In genomic region chr6:138563650-138564049, GRCh38 we compare ENCODE assay signal across 17 cellular contexts.
DNase-seq lines count a peak whose midpoint lies in the region; ATAC-seq and TF ChIP-seq lines count a peak whose summit lies in the region.
"Had no signal": no experiment of that assay in that cellular context is flagged by ENCODE, and none has a peak within 500 bp of the region (broad histone marks: within the 10 kb centered on the region; RNA-seq: fewer than 3 reads in every experiment).

No MANE protein-coding gene starts in this region.

- WGBS in esophagus muscularis mucosa: 94% methylated on average over 3 of the region's 3 CpGs

- H3K4me1 ChIP-seq in left lung (no peaks in the 10 kb centered on the region), esophagus muscularis mucosa (no peaks in the 10 kb centered on the region)
- H3K4me1 ChIP-seq: A549 had no signal

- DNase-seq in ELF-1 (ENCODE audit: low read depth, low spot score) (peak; percentile 78), NCI-H69 (lab: John Stamatoyannopoulos, UW) (peak; percentile 17), epithelial cell of prostate (ENCODE audit: low read depth, low spot score) (peak; percentile 20), left lung (no peak), NCI-H226 (no peak), esophagus muscularis mucosa (ENCODE audit: extremely low spot score) (no peak), SK-N-DZ (ENCODE audit: low spot score) (no peak)
- no peak for DNase-seq in activated naive CD8-positive, alpha-beta T cell treated with anti-CD3 and anti-CD28 coated beads, Interleukin-2, amount 50 U/mL, for 24 hours
- DNase-seq: CD8-positive, alpha-beta memory T cell; NCI-H1105; NCI-H1694; NCI-H526 had no signal

- no peak overlapping the region for H3K27ac Mint-ChIP-seq in activated naive CD8-positive, alpha-beta T cell treated with anti-CD3 and anti-CD28 coated beads, Interleukin-2, amount 50 U/mL, for 24 hours
- H3K27ac Mint-ChIP-seq: CD8-positive, alpha-beta memory T cell had no signal

- no peak overlapping the region for H3K27ac ChIP-seq in epithelial cell of prostate
- peak overlapping the region in 1 of 2 donors; percentile 61 for H3K27ac ChIP-seq in left lung
- no peak overlapping the region for H3K27ac ChIP-seq in esophagus muscularis mucosa (replicated peaks in 1 of 4)
- H3K27ac ChIP-seq: A549; BLaER1 treated with 17β-estradiol and CSF1 and Interleukin-3, amounts not matched to agents 10 nM and 100 nM; KMS-11; SJSA1 had no signal

- ATAC-seq in left lung: peak; percentile 51
- ATAC-seq in activated naive CD8-positive, alpha-beta T cell treated with anti-CD3 and anti-CD28 coated beads, Interleukin-2, amount 50 U/mL, for 24 hours: no peak
- ATAC-seq: A549, GM12878 had no signal

- TF ChIP-seq CTCF in left lung (IDR thresholded peaks at IDR 0.05): no peak
- no peak for TF ChIP-seq CTCF in esophagus muscularis mucosa (IDR thresholded peaks at IDR 0.05)

- no peak overlapping the region for H3K4me3 Mint-ChIP-seq in activated naive CD8-positive, alpha-beta T cell treated with anti-CD3 and anti-CD28 coated beads, Interleukin-2, amount 50 U/mL, for 24 hours
- H3K4me3 Mint-ChIP-seq: CD8-positive, alpha-beta memory T cell had no signal

- H3K27me3 ChIP-seq in left lung (no peaks in the 10 kb centered on the region), esophagus muscularis mucosa (no peaks in the 10 kb centered on the region)
- H3K27me3 ChIP-seq: SJSA1 had no signal

- H3K36me3 Mint-ChIP-seq in activated naive CD8-positive, alpha-beta T cell treated with anti-CD3 and anti-CD28 coated beads, Interleukin-2, amount 50 U/mL, for 24 hours (ENCODE audit: low read depth): no peaks in the 10 kb centered on the region

- H3K9me3 Mint-ChIP-seq in activated naive CD8-positive, alpha-beta T cell treated with anti-CD3 and anti-CD28 coated beads, Interleukin-2, amount 50 U/mL, for 24 hours: no peaks in the 10 kb centered on the region
- H3K9me3 Mint-ChIP-seq: CD8-positive, alpha-beta memory T cell had no signal

- no peaks in the 10 kb centered on the region for H3K4me1 Mint-ChIP-seq in activated naive CD8-positive, alpha-beta T cell treated with anti-CD3 and anti-CD28 coated beads, Interleukin-2, amount 50 U/mL, for 24 hours
- H3K4me1 Mint-ChIP-seq: CD8-positive, alpha-beta memory T cell had no signal

- intact Hi-C loops in left lung (cut with DNase I) (no loop called here), esophagus muscularis mucosa (cut with DNase I) (no loop called here)

- TF ChIP-seq EP300 in esophagus muscularis mucosa (IDR thresholded peaks at IDR 0.05): no peak

- no peak overlapping the region for H3K4me3 ChIP-seq in left lung
- no peak overlapping the region for H3K4me3 ChIP-seq in esophagus muscularis mucosa
- H3K4me3 ChIP-seq: A549; BLaER1 treated with 17β-estradiol and CSF1 and Interleukin-3, amounts not matched to agents 10 nM and 100 nM; GM12878; SJSA1 had no signal

- H3K9me3 ChIP-seq in left lung (no peaks in the 10 kb centered on the region), esophagus muscularis mucosa (no peaks in the 10 kb centered on the region)
- H3K9me3 ChIP-seq: A549, SJSA1 had no signal

- no peak for TF ChIP-seq POLR2A in esophagus muscularis mucosa (IDR thresholded peaks at IDR 0.05; ENCODE audit: low read depth)

- H3K27me3 Mint-ChIP-seq in activated naive CD8-positive, alpha-beta T cell treated with anti-CD3 and anti-CD28 coated beads, Interleukin-2, amount 50 U/mL, for 24 hours: peaks cover 15% of the 10 kb centered on the region

- no peaks in the 10 kb centered on the region for H3K36me3 ChIP-seq in left lung
- H3K36me3 ChIP-seq in esophagus muscularis mucosa: no peaks in the 10 kb centered on the region
- H3K36me3 ChIP-seq: BLaER1 treated with 17β-estradiol and CSF1 and Interleukin-3, amounts not matched to agents 10 nM and 100 nM; SJSA1 had no signal

Comparison
In these comparisons a context has a peak if more than half of its experiments do, and no peak if none do; other contexts are left out.
1. DNase-seq: peak in ELF-1 (single experiment), NCI-H69 (single experiment) and epithelial cell of prostate (single experiment); none in left lung (0 of 2), NCI-H226 (single experiment), esophagus muscularis mucosa (single experiment), SK-N-DZ (single experiment) and activated naive CD8-positive, alpha-beta T cell treated with anti-CD3 and anti-CD28 coated beads, Interleukin-2, amount 50 U/mL, for 24 hours (single experiment).